ENCODE assay signal across 1 cellular context in the genomic region with DNA sequence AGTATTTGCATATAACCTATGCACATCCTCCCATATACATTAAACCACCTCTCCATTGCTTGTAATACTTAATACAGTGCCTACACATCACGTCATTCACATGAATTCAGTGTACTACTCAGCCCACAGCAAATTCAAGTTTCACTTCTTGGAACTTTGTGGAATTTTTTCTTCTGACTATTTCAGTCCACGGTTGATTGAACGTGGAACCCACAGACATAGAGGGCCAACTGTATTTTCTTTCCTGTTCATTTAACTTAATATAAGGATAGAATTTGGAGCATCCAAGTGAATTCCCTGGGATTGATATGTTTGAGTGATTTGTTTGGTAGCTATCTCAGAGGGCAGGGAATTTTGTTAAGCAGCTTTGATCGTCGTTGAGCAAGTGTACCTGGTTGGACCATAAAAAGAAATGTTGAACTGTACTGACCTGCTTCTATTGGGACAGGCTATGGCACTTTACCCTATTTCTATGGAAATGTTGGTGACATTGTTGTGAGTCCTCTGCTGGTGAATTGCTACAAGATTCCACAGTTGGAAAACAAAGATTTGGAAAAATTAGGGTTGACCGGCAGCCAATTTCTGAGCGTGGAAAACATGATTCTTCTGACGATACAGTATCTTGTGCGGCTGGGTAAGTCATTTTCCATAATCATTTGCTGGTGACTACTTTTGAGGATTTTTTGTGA.
TF ChIP-seq lines count a peak whose summit lies in the region.

No MANE protein-coding gene starts in this region.

TF ChIP-seq in HCT116, 20 proteins besides CTCF, POLR2A, EP300 and RAD21 (continued from another document):
- no peak for TF ChIP-seq TCF7L2 (IDR thresholded peaks at IDR 0.05; ENCODE audit: borderline replicate concordance, extremely low read depth, insufficient read depth, insufficient read length)
- no peak for TF ChIP-seq ZNF274 (IDR thresholded peaks at IDR 0.05; ENCODE audit: low read depth, low read length)
- no peak for TF ChIP-seq EZH2 (IDR thresholded peaks at IDR 0.05)
